11 cellular contexts compared by ENCODE assay signal in the genomic region with DNA sequence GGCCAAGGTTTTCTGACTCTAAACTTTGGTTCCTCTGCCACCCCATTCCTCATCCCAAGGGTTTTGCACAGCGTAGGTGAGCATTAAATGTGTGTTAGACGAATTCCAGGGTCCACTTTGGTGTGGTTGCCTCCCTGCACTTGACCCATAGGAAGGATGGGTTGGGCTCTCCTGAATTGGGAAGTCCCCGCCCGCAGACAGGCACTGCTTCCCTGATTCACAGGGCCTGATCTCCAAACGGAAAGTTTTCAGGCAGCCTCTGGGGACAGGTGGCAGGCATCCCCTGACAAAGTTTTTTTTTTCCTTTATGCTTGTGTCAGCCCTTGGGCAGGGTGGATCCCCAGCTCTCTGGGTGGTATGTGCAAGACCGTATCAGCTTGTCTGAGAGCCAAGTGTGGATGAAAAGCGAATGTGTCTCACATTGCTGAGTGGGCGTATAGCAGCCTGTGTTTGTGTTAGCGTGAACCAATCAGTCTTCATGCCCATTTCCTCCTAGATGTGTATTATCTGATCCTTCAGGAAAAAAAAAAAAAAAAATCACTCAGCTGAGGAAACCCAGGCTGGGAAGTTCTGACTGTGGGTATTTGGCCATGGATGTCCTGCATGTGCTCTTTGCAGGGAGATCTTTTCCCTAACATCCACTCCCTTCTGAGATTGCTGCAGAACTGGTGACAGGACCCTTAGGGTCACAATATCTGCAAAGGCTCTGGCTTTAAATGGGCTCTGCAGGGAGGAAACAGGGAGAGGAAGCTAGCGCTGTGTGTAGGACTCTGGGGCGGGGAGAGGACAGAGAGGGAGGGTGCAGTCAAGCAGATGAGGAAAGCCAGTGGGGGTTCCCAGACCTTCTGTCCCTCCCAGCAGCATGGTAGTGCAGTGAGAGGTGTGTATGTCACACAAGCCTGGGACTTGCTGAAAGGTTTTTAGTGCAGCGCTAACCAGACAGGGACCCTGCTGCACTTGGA. TPM values are rescaled to one million over a fixed set of nuclear protein-coding genes. Genes with fewer than 3 reads are reported as not detected.
DNase-seq lines count a peak whose midpoint lies in the region; ATAC-seq and TF ChIP-seq lines count a peak whose summit lies in the region.
"Had no signal": no experiment of that assay in that cellular context is flagged by ENCODE, and none has a peak within 500 bp of the region (broad histone marks: within the 10 kb centered on the region; RNA-seq: fewer than 3 reads in every experiment).

No MANE protein-coding gene starts in this region.

- TF ChIP-seq CTCF in endodermal cell (conservative IDR thresholded peaks at IDR 0.05) (no peak), esophagus squamous epithelium (IDR thresholded peaks at IDR 0.05) (no peak)

- H3K9me3 Mint-ChIP-seq in endodermal cell, result no peaks in the 10 kb centered on the region
- no peaks in the 10 kb centered on the region for H3K9me3 Mint-ChIP-seq in stimulated activated naive B cell treated with anti-CD40 and anti-IgM and Interleukin-4, amounts not matched to agents 10 μg/mL and 1 μg/mL and 100 μg/mL, for 72 hours

- H3K27me3 ChIP-seq in endodermal cell (ENCODE audit: control insufficient read depth, insufficient read depth, low read length, poor library complexity, severe bottlenecking) (no peaks in the 10 kb centered on the region), esophagus squamous epithelium (peaks cover 0 to 39% (median 0%) of the 10 kb centered on the region in 4 donors)
- H3K27me3 ChIP-seq: uterus had no signal

- H3K36me3 Mint-ChIP-seq in endodermal cell (ENCODE audit: low read depth), result no peaks in the 10 kb centered on the region
- H3K36me3 Mint-ChIP-seq in stimulated activated naive B cell treated with anti-CD40 and anti-IgM and Interleukin-4, amounts not matched to agents 10 μg/mL and 1 μg/mL and 100 μg/mL, for 72 hours, result no peaks in the 10 kb centered on the region

- H3K4me3 ChIP-seq in endodermal cell (ENCODE audit: low read length) (no peak overlapping the region), esophagus squamous epithelium (no peak overlapping the region)
- H3K4me3 ChIP-seq: uterus had no signal

- intact Hi-C loops in esophagus squamous epithelium (cut with DNase I), result no loop called here

- TF ChIP-seq POLR2A in esophagus squamous epithelium (IDR thresholded peaks at IDR 0.05), result no peak

- H3K9me3 ChIP-seq in endodermal cell (ENCODE audit: control insufficient read depth, low read length), result no peaks in the 10 kb centered on the region
- H3K9me3 ChIP-seq in esophagus squamous epithelium, result no peaks in the 10 kb centered on the region
- H3K9me3 ChIP-seq: neutrophil, uterus had no signal

- H3K4me1 Mint-ChIP-seq in endodermal cell, result peaks cover 71% of the 10 kb centered on the region
- H3K4me1 Mint-ChIP-seq in stimulated activated naive B cell treated with anti-CD40 and anti-IgM and Interleukin-4, amounts not matched to agents 10 μg/mL and 1 μg/mL and 100 μg/mL, for 72 hours, result peaks cover 4 to 7% of the 10 kb centered on the region in 2 donors

- H3K27me3 Mint-ChIP-seq in endodermal cell (ENCODE audit: insufficient read depth), result peaks cover 10% of the 10 kb centered on the region
- H3K27me3 Mint-ChIP-seq in stimulated activated naive B cell treated with anti-CD40 and anti-IgM and Interleukin-4, amounts not matched to agents 10 μg/mL and 1 μg/mL and 100 μg/mL, for 72 hours, result peaks cover 22 to 28% of the 10 kb centered on the region in 2 donors

- no peaks in the 10 kb centered on the region for H3K36me3 ChIP-seq in endodermal cell (ENCODE audit: control insufficient read depth, insufficient read depth, low read length)
- H3K36me3 ChIP-seq in esophagus squamous epithelium, result no peaks in the 10 kb centered on the region
- H3K36me3 ChIP-seq: neutrophil, uterus had no signal

- no peak overlapping the region for H3K27ac Mint-ChIP-seq in endodermal cell
- H3K27ac Mint-ChIP-seq in stimulated activated naive B cell treated with anti-CD40 and anti-IgM and Interleukin-4, amounts not matched to agents 10 μg/mL and 1 μg/mL and 100 μg/mL, for 72 hours, result no peak overlapping the region

- ATAC-seq in HG03432 (IDR thresholded peaks at IDR 0.05; ENCODE audit: unreplicated experiment) (peak; percentile 91), GM21390 (IDR thresholded peaks at IDR 0.05; ENCODE audit: unreplicated experiment) (no peak), HG02642 (IDR thresholded peaks at IDR 0.05; ENCODE audit: poor library complexity, unreplicated experiment) (no peak)
- peak; percentile 60 to 86 for ATAC-seq in stimulated activated naive B cell treated with anti-CD40 and anti-IgM and Interleukin-4, amounts not matched to agents 10 μg/mL and 1 μg/mL and 100 μg/mL, for 72 hours (replicated peaks)

- H3K4me1 ChIP-seq in endodermal cell (ENCODE audit: control insufficient read depth, insufficient read depth, low read length), result peaks cover 40% of the 10 kb centered on the region
- peaks cover 0 to 16% (median 14%) of the 10 kb centered on the region in 3 donors for H3K4me1 ChIP-seq in esophagus squamous epithelium
- H3K4me1 ChIP-seq: uterus had no signal

- no peak overlapping the region for H3K4me3 Mint-ChIP-seq in endodermal cell
- no peak overlapping the region for H3K4me3 Mint-ChIP-seq in stimulated activated naive B cell treated with anti-CD40 and anti-IgM and Interleukin-4, amounts not matched to agents 10 μg/mL and 1 μg/mL and 100 μg/mL, for 72 hours

- H3K9ac ChIP-seq in endodermal cell (ENCODE audit: extremely low read depth, low read length, poor library complexity, severe bottlenecking), result no peak overlapping the region

- WGBS in endodermal cell (ENCODE audit: insufficient coverage in 1 of 2, insufficient read length in 1 of 2), 2 experiments, result 75 to 78% methylated on average over 6 to 12 of the region's 12 CpGs
- 24 to 32% methylated on average over 11 of the region's 12 CpGs for WGBS in esophagus squamous epithelium, 2 donors

- H3K27ac ChIP-seq in endodermal cell (ENCODE audit: low read depth, low read length) (no peak overlapping the region), esophagus squamous epithelium (no peak overlapping the region)
- H3K27ac ChIP-seq: neutrophil, uterus had no signal

- DNase-seq in NCI-H82 (lab: John Stamatoyannopoulos, UW) (peak; percentile 24), NCI-H82 treated with DMSO at 0.1 percent for 48 hours (lab: John Stamatoyannopoulos, UW; ENCODE audit: unreplicated experiment) (no peak), endodermal cell (peak; percentile 60), esophagus squamous epithelium (lab: John Stamatoyannopoulos, UW) (no peak)
- DNase-seq in stimulated activated naive B cell treated with anti-CD40 and anti-IgM and Interleukin-4, amounts not matched to agents 10 μg/mL and 1 μg/mL and 100 μg/mL, for 72 hours, result no peak
- DNase-seq: NCI-H748 treated with DMSO at 0.1 percent for 48 hours, uterus had no signal

RNA-seq across cellular contexts. Expression of a gene that starts 42.2 kb away (rescaled TPM):
- total RNA-seq in endodermal cell (10 to 100 TPM; 24.4 to 28.0 TPM), esophagus squamous epithelium (1 to 10 TPM in 1 of 4 donors, under 1 TPM in 3; 0.26 to 1.7 (median 0.50) TPM)
- 6.2 TPM for polyA plus RNA-seq in endodermal cell (2013, experiment 1 of 2)
- 6.0 TPM for polyA plus RNA-seq in endodermal cell (2013, experiment 2 of 2)

Comparison
In these comparisons a context has a peak if more than half of its experiments do, and no peak if none do; other contexts are left out.
1. DNase-seq: peak in NCI-H82 (single experiment) and endodermal cell (single experiment); none in NCI-H82 treated with DMSO at 0.1 percent for 48 hours (single experiment), stimulated activated naive B cell treated with anti-CD40 and anti-IgM and Interleukin-4, amounts not matched to agents 10 μg/mL and 1 μg/mL and 100 μg/mL, for 72 hours (single experiment) and esophagus squamous epithelium (single experiment).
2. ATAC-seq: peak in HG03432 (single experiment) and stimulated activated naive B cell treated with anti-CD40 and anti-IgM and Interleukin-4, amounts not matched to agents 10 μg/mL and 1 μg/mL and 100 μg/mL, for 72 hours (2 of 2); none in GM21390 (single experiment) and HG02642 (single experiment).
3. RNA of a gene that starts 42.2 kb away (total RNA-seq): 24.4 to 28.0 TPM in endodermal cell; 0.26 to 1.7 TPM in esophagus squamous epithelium; every median in the first group is over 4 times any median in the second.